In the genomic region with DNA sequence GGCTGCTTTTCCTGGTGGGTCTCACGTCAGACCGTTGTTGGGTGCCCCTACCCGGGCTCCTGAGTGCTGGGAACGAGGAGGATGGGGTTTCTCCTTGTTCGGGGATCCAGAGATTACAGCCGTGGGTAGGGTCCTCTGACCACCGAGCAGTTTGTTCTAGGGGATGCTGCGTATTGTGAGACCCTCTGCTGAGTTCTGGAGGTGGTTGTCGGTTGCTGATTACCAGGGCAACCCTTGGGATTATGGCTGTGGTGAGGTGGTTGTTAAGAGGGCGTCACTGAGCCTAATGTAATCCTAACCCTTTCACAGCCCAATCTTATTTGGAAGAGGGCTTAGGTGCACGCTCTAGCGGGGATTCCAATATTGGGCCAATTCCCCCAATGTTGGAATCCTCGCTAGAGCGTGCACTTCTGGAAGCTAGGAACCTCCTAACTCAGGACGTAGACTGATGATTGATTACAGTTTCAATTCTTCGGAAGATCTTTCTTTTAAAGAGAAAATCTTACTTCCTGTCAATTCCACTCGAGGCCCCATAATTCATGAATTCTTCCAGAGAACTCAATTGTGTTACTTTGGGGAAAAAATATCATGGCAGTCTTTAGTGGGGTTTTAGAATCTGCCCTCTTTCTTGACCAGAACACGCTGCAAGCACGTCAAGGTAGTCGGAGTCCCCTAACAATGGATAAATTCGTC, we compare ENCODE assay signal across 8 cellular contexts. TPM values are rescaled to one million over a fixed set of nuclear protein-coding genes. Genes with fewer than 3 reads are reported as not detected.
DNase-seq lines count a peak whose midpoint lies in the region; ATAC-seq and TF ChIP-seq lines count a peak whose summit lies in the region.

No MANE protein-coding gene starts in this region.

- no TSS peak for BruUV-seq in A673 (replicated peaks; lab: Mats Ljungman, UMichigan)

- H3K79me2 ChIP-seq in SK-N-SH (ENCODE audit: insufficient read depth), result peaks cover 44% of the 10 kb centered on the region

- H3K4me1 ChIP-seq in A673 (ENCODE audit: insufficient read depth, low read length, poor library complexity, severe bottlenecking) (peaks cover 9% of the 10 kb centered on the region), SK-N-SH (ENCODE audit: control insufficient read depth in 1 of 2, insufficient read depth in 2 of 2, low read depth in 1 of 2, low read length in 1 of 2) (peaks cover 0 to 4% of the 10 kb centered on the region in 2 experiments; a peak in 2 of 4 replicates), iPS-15b (ENCODE audit: control insufficient read depth, insufficient read depth, low read length) (peaks cover 4% of the 10 kb centered on the region), thoracic aorta (ENCODE audit: control insufficient read depth in 1 of 2, low read depth in 2 of 2) (peaks cover 17 to 25% of the 10 kb centered on the region in 2 donors)

- H2AFZ ChIP-seq in SK-N-SH (ENCODE audit: low read depth), result peak overlapping the region; percentile 97

- no peak for TF ChIP-seq EP300 in SK-N-SH (IDR thresholded peaks at IDR 0.05; ENCODE audit: borderline replicate concordance in 1 of 2, low read depth in 1 of 2, low read length in 1 of 2)

- H3K9ac ChIP-seq in SK-N-SH (peak overlapping the region; percentile 92), iPS-15b (ENCODE audit: low read depth, low read length) (peak overlapping the region; percentile 91)

- H3K4me3 ChIP-seq in A673 (ENCODE audit: low read depth, low read length, poor library complexity, severe bottlenecking), result peak overlapping the region; percentile 83
- peak overlapping the region; percentile 67 to 79 for H3K4me3 ChIP-seq in SK-N-SH (ENCODE audit: low read depth in 2 of 2, low read length in 1 of 2)
- H3K4me3 ChIP-seq in iPS-15b (ENCODE audit: low read depth, low read length), result peak overlapping the region; percentile 75
- H3K4me3 ChIP-seq in thoracic aorta, result peak overlapping the region; percentile 85

- TF ChIP-seq CTCF in A673 (conservative IDR thresholded peaks at IDR 0.05; ENCODE audit: low read depth, low read length) (no peak), SK-N-SH (IDR thresholded peaks at IDR 0.05) (no peak), thoracic aorta (IDR thresholded peaks at IDR 0.05) (no peak)

- CTCF ChIA-PET in A673 (lab: Charles Lee), result no interaction called here
- CTCF ChIA-PET in SK-N-SH (lab: Yijun Ruan, JAX), result interaction anchor here (1.1 to 1.9 kb wide), 3 partner anchors 11 to 710 kb away, joined by 3 to 7 read pairs (median 6); partner anchors contain the start of gene PARS2

- H3K9me2 ChIP-seq in SK-N-SH, result no peaks in the 10 kb centered on the region

- peak overlapping the region; percentile 98 for H3K4me2 ChIP-seq in SK-N-SH

- peak; percentile 12 for DNase-seq in A673 (ENCODE audit: low spot score)
- DNase-seq in SK-N-SH, result no peak
- no peak for DNase-seq in thoracic aorta (ENCODE audit: low spot score)
- no peak for DNase-seq in central memory CD4-positive, alpha-beta T cell
- no peak for DNase-seq in activated effector memory CD4-positive, alpha-beta T cell treated with Interleukin-2 at 50 U/mL for 16 hours
- no peak for DNase-seq in hypothalamus (lab: John Stamatoyannopoulos, UW)

- H4K20me1 ChIP-seq in SK-N-SH (ENCODE audit: insufficient read depth), result no peaks in the 10 kb centered on the region; the same call in 1 of the 2 replicates

- intact Hi-C loops in A673 (cut with micrococcal nuclease; ENCODE audit: unreplicated experiment), result no loop called here

- no peaks in the 10 kb centered on the region for H3K36me3 ChIP-seq in A673 (ENCODE audit: insufficient read depth, low read length, poor library complexity, severe bottlenecking)
- H3K36me3 ChIP-seq in SK-N-SH (replicated peaks in 1 of 2; ENCODE audit: control insufficient read depth in 1 of 2, insufficient read depth in 2 of 2, low read length in 1 of 2), result no peaks in the 10 kb centered on the region
- no peaks in the 10 kb centered on the region for H3K36me3 ChIP-seq in iPS-15b (ENCODE audit: control insufficient read depth, insufficient read depth, low read length)
- no peaks in the 10 kb centered on the region for H3K36me3 ChIP-seq in thoracic aorta

- no peaks in the 10 kb centered on the region for H3K9me3 ChIP-seq in A673 (ENCODE audit: low read depth, low read length, poor library complexity, severe bottlenecking)
- no peaks in the 10 kb centered on the region for H3K9me3 ChIP-seq in SK-N-SH
- H3K9me3 ChIP-seq in iPS-15b (ENCODE audit: control insufficient read depth, insufficient read depth, low read length), result no peaks in the 10 kb centered on the region
- H3K9me3 ChIP-seq in thoracic aorta, result no peaks in the 10 kb centered on the region

- ATAC-seq in GM18511 (IDR thresholded peaks at IDR 0.05; ENCODE audit: unreplicated experiment) (peak; percentile 0), thoracic aorta (ENCODE audit: insufficient number of reproducible peaks, low FRiP score, low read depth) (peak; percentile 16)

- H3K27ac ChIP-seq in A673 (ENCODE audit: low read depth, low read length, poor library complexity, severe bottlenecking) (peak overlapping the region; percentile 80), SK-N-SH (ENCODE audit: low read depth in 2 of 2, low read length in 1 of 2) (peak overlapping the region; percentile 76 to 87; a peak in 3 of 4 replicates), thoracic aorta (peak overlapping the region; percentile 96 to 97)

- H3K27me3 ChIP-seq in A673 (replicated peaks; ENCODE audit: insufficient read depth, low read depth, low read length, poor library complexity), result no peaks in the 10 kb centered on the region
- H3K27me3 ChIP-seq in SK-N-SH (ENCODE audit: insufficient read depth), result no peaks in the 10 kb centered on the region
- H3K27me3 ChIP-seq in iPS-15b (ENCODE audit: control insufficient read depth, insufficient read depth, low read length), result no peaks in the 10 kb centered on the region
- no peaks in the 10 kb centered on the region for H3K27me3 ChIP-seq in thoracic aorta (replicated peaks; ENCODE audit: insufficient read depth)

- POLR2A ChIA-PET in A673 (lab: Charles Lee; ENCODE audit: low non-redundant PET), result no interaction called here
- POLR2A ChIA-PET in SK-N-SH (lab: Yijun Ruan, JAX), result no interaction called here

- no peak for TF ChIP-seq RAD21 in SK-N-SH (IDR thresholded peaks at IDR 0.05; ENCODE audit: low read length)

- no peaks in the 10 kb centered on the region for H3F3A ChIP-seq in SK-N-SH (replicated peaks; ENCODE audit: insufficient read depth)

- 7% methylated on average over 16 of the region's 21 CpGs for WGBS in SK-N-SH (ENCODE audit: low lambda C conversion rate)

TF ChIP-seq in SK-N-SH, 30 proteins besides CTCF, POLR2A, EP300 and RAD21:
- TF ChIP-seq ZBTB33 (IDR thresholded peaks at IDR 0.05; ENCODE audit: borderline replicate concordance, low read depth) (no peak), GABPA (IDR thresholded peaks at IDR 0.05; ENCODE audit: low read depth) (no peak), NRF1 (IDR thresholded peaks at IDR 0.05; ENCODE audit: low read depth, low read length) (no peak), EZH2phosphoT487 (IDR thresholded peaks at IDR 0.05; ENCODE audit: borderline replicate concordance, low read depth) (no peak)
- TF ChIP-seq, protein P1, sequence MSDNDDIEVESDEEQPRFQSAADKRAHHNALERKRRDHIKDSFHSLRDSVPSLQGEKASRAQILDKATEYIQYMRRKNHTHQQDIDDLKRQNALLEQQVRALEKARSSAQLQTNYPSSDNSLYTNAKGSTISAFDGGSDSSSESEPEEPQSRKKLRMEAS (IDR thresholded peaks at IDR 0.05; ENCODE audit: low read depth), result no peak
TF ChIP-seq in SK-N-SH: peak in this region for 0.

RNA-seq across cellular contexts. Expression of gene TCEANC2, which starts 0.5 kb away (rescaled TPM):
- total RNA-seq in A673 (2021), result 3.8 and 4.2 TPM in 2 replicates
- polyA plus RNA-seq in SK-N-SH (2012; rRNA removed), result 4.7 and 5.5 TPM in 2 replicates
- polyA plus RNA-seq in SK-N-SH (2012; cell fraction: cytosol; rRNA removed), result 4.1 and 5.2 TPM in 2 replicates
- 8.9 and 9.0 TPM in 2 replicates for polyA plus RNA-seq in SK-N-SH (2012; cell fraction: nucleus; rRNA removed)
- 1 to 10 TPM; 2.0 to 7.8 TPM for total RNA-seq in thoracic aorta

RNA-seq across cellular contexts. Expression of gene TMEM59, which starts 0.9 kb away (rescaled TPM):
- 73.5 and 82.1 TPM in 2 replicates for total RNA-seq in A673 (2021)
- polyA plus RNA-seq in SK-N-SH (2012; rRNA removed), result 249 and 314 TPM in 2 replicates
- 338 and 354 TPM in 2 replicates for polyA plus RNA-seq in SK-N-SH (2012; cell fraction: cytosol; rRNA removed)
- polyA plus RNA-seq in SK-N-SH (2012; cell fraction: nucleus; rRNA removed), result 85.7 and 156 TPM in 2 replicates
- total RNA-seq in thoracic aorta, result 100 to 1,000 TPM; 282 to 326 TPM

RNA-seq across cellular contexts. Expression of gene LDLRAD1, which starts 35.9 kb away (rescaled TPM):
- not detected in 2 replicates for total RNA-seq in A673 (2021)
- not detected in 2 replicates for polyA plus RNA-seq in SK-N-SH (2012; rRNA removed)
- not detected in 2 replicates for polyA plus RNA-seq in SK-N-SH (2012; cell fraction: cytosol; rRNA removed)
- polyA plus RNA-seq in SK-N-SH (2012; cell fraction: nucleus; rRNA removed), result not detected in 2 replicates
- total RNA-seq in thoracic aorta, result not detected
